1 cellular context compared by ENCODE assay signal in the genomic region with DNA sequence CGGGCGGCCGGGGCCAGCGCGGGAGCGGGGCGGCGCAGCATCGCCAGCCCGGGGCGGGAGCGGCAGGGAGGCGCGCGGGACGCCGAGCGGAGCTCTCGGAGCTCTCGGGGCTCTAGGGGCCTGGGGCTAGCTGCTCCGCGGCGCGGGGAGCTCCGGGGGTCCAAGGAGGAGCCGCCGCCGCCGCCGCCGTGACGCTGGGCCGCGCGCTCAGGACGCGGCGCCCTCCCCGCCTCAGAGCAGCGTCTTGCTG.
A peak's percentile ranks its signal among the peaks of the same experiment; 100 is the strongest.
TF ChIP-seq lines count a peak whose summit lies in the region.

No MANE protein-coding gene starts in this region.

TF ChIP-seq in H1, 55 proteins besides CTCF, POLR2A, EP300 and RAD21 (continued from another document):
- TF ChIP-seq BRCA1 (IDR thresholded peaks at IDR 0.05; ENCODE audit: low read depth, low read length) (no peak), TAF1 (IDR thresholded peaks at IDR 0.05; ENCODE audit: low read depth, low read length) (peak; percentile 73; the same call in 1 of the 2 replicates)
- TF ChIP-seq, protein P1, sequence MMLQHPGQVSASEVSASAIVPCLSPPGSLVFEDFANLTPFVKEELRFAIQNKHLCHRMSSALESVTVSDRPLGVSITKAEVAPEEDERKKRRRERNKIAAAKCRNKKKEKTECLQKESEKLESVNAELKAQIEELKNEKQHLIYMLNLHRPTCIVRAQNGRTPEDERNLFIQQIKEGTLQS (IDR thresholded peaks at IDR 0.05; ENCODE audit: insufficient read depth, low read depth, low read length), result no peak
TF ChIP-seq in H1: peak in this region for 4.
